In the genomic region with DNA sequence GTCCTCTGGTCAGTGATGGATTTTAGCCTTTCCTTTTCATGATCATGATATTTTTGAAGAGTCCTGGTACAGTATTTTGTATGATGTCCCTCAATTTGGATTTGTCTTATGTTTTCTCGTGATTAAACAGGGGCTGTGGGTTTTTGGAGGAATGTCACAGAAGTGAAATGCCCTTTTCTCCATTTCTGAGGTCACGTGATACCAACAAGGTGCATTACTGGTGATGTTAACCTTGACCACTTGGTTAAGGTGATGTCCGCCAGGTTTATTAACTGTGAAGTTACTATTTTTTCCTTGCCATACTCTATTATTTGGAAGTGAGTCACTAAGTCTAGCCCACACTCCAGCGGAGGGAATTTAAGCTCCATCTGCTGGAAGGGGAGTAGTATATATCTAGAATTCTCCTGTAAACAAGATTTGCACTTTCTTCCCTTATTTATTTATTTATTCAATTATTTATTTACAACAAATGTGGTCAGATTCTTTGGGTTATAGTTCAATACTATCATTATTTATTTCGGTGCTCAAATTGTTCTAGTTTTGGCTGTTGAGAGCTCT, we compare ENCODE assay signal across 12 cellular contexts.
DNase-seq lines count a peak whose midpoint lies in the region; ATAC-seq, FAIRE-seq and TF ChIP-seq lines count a peak whose summit lies in the region.
"Had no signal": no experiment of that assay in that cellular context is flagged by ENCODE, and none has a peak within 500 bp of the region (broad histone marks: within the 10 kb centered on the region; RNA-seq: fewer than 3 reads in every experiment).

No MANE protein-coding gene starts in this region.

- ATAC-seq in GM19351 (IDR thresholded peaks at IDR 0.05; ENCODE audit: unreplicated experiment), result no peak
- ATAC-seq: activated T-cell treated with anti-CD3 and anti-CD28 coated beads, Interleukin-2, amount 50 U/mL, for 4 hours had no signal

- no peak for TF ChIP-seq EP300 in ovary (IDR thresholded peaks at IDR 0.05)

- WGBS in ovary, 3 donors, result 85 to 91% (median 86%) methylated on average over 5 of the region's 5 CpGs

- H3K4me3 ChIP-seq in MG63, result no peak overlapping the region
- H3K4me3 ChIP-seq in bronchial epithelial cell (ENCODE audit: low read depth, low read length), result no peak overlapping the region
- no peak overlapping the region for H3K4me3 ChIP-seq in ovary
- H3K4me3 ChIP-seq: SK-N-MC had no signal

- H3K27me3 ChIP-seq in MG63, result no peaks in the 10 kb centered on the region
- H3K27me3 ChIP-seq in bronchial epithelial cell (ENCODE audit: control insufficient read depth, insufficient read depth, low read length), result no peaks in the 10 kb centered on the region
- no peaks in the 10 kb centered on the region for H3K27me3 ChIP-seq in ovary
- H3K27me3 ChIP-seq: neutrophil had no signal

- no peak overlapping the region for H3K27ac ChIP-seq in ovary
- H3K27ac ChIP-seq: neutrophil, SK-N-MC had no signal

- no peak for TF ChIP-seq POLR2A in ovary (IDR thresholded peaks at IDR 0.05)

- H3K4me1 ChIP-seq in ovary (ENCODE audit: insufficient read depth), result no peaks in the 10 kb centered on the region

- FAIRE-seq in bronchial epithelial cell (lab: Jason Lieb, UNC), result no peak

- TF ChIP-seq CTCF in bronchial epithelial cell (IDR thresholded peaks at IDR 0.05; ENCODE audit: insufficient read depth, low read length, severe bottlenecking) (peak; percentile 35), ovary (IDR thresholded peaks at IDR 0.05) (no peak)

- DNase-seq in Daoy (ENCODE audit: low read depth) (peak; percentile 59), MG63 (peak; percentile 30), bronchial epithelial cell (ENCODE audit: low read depth) (peak; percentile 62), myocyte (ENCODE audit: low read depth) (peak; percentile 73), ovary (no peak), NCI-H2196 treated with DMSO at 0.1 percent for 48 hours (lab: John Stamatoyannopoulos, UW; ENCODE audit: unreplicated experiment) (no peak)
- DNase-seq in stimulated activated CD4-positive, alpha-beta T cell treated with anti-CD3 and anti-CD28 coated beads, Interleukin-2, amount 100 ng/mL, for 48 hours, result no peak
- DNase-seq: activated T-cell treated with anti-CD3 and anti-CD28 coated beads, Interleukin-2, amount 50 U/mL, for 4 hours; glutamatergic neuron had no signal

- no peaks in the 10 kb centered on the region for H3K36me3 ChIP-seq in MG63
- H3K36me3 ChIP-seq in bronchial epithelial cell (ENCODE audit: control insufficient read depth, insufficient read depth, low read length), result no peaks in the 10 kb centered on the region
- no peaks in the 10 kb centered on the region for H3K36me3 ChIP-seq in ovary
- H3K36me3 ChIP-seq: neutrophil had no signal

- intact Hi-C loops in ovary (cut with DNase I), result no loop called here

- H3K9me3 ChIP-seq in MG63 (no peaks in the 10 kb centered on the region), ovary (no peaks in the 10 kb centered on the region)
- H3K9me3 ChIP-seq: neutrophil had no signal

Comparison
In these comparisons a context has a peak if more than half of its experiments do, and no peak if none do; other contexts are left out.
1. DNase-seq: peak in Daoy (single experiment), MG63 (single experiment), bronchial epithelial cell (single experiment) and myocyte (single experiment); none in ovary (0 of 5), NCI-H2196 treated with DMSO at 0.1 percent for 48 hours (single experiment) and stimulated activated CD4-positive, alpha-beta T cell treated with anti-CD3 and anti-CD28 coated beads, Interleukin-2, amount 100 ng/mL, for 48 hours (0 of 2).